Comparison of ENCODE assay signal across 29 cellular contexts in genomic region chr18:26459340-26459739, GRCh38.
DNase-seq lines count a peak whose midpoint lies in the region; ATAC-seq, FAIRE-seq and TF ChIP-seq lines count a peak whose summit lies in the region.
"Had no signal": no experiment of that assay in that cellular context is flagged by ENCODE, and none has a peak within 500 bp of the region (broad histone marks: within the 10 kb centered on the region; RNA-seq: fewer than 3 reads in every experiment).

No MANE protein-coding gene starts in this region.

- H3K27me3 Mint-ChIP-seq in natural killer cell treated with Interleukin-12 subunit alpha and Interleukin-12 subunit beta and Interleukin-15 and Interleukin-18, amount 100 ng/mL, for 72 hours = no peaks in the 10 kb centered on the region
- H3K27me3 Mint-ChIP-seq in natural killer cell (ENCODE audit: low read depth in 2 of 2) (no peaks in the 10 kb centered on the region), astrocyte (ENCODE audit: low read depth, unreplicated experiment) (no peaks in the 10 kb centered on the region), osteocyte (ENCODE audit: unreplicated experiment) (no peaks in the 10 kb centered on the region)
- H3K27me3 Mint-ChIP-seq: activated CD4-positive, alpha-beta memory T cell treated with anti-CD3 and anti-CD28 coated beads for 36 hours; activated naive CD4-positive, alpha-beta T cell treated with anti-CD3 and anti-CD28 coated beads, Interleukin-2, amount 10 ng/mL, durations not matched to agents 7 days and 5 days; naive thymus-derived CD4-positive, alpha-beta T cell had no signal

- no peaks in the 10 kb centered on the region for H3K36me3 Mint-ChIP-seq in natural killer cell treated with Interleukin-12 subunit alpha and Interleukin-12 subunit beta and Interleukin-15 and Interleukin-18, amount 100 ng/mL, for 72 hours
- peaks cover 3% of the 10 kb centered on the region for H3K36me3 Mint-ChIP-seq in natural killer cell
- H3K36me3 Mint-ChIP-seq in astrocyte (ENCODE audit: low read depth, unreplicated experiment) = peaks cover 23% of the 10 kb centered on the region
- H3K36me3 Mint-ChIP-seq in osteocyte (ENCODE audit: unreplicated experiment) = peaks cover 55% of the 10 kb centered on the region
- H3K36me3 Mint-ChIP-seq: activated naive CD4-positive, alpha-beta T cell treated with anti-CD3 and anti-CD28 coated beads, Interleukin-2, amount 10 ng/mL, durations not matched to agents 7 days and 5 days had no signal

- peaks cover 11 to 13% of the 10 kb centered on the region in 2 donors for H3K4me1 Mint-ChIP-seq in natural killer cell treated with Interleukin-12 subunit alpha and Interleukin-12 subunit beta and Interleukin-15 and Interleukin-18, amount 100 ng/mL, for 72 hours (ENCODE audit: low read depth in 2 of 2)
- H3K4me1 Mint-ChIP-seq in natural killer cell = peaks cover 8 to 9% of the 10 kb centered on the region in 2 donors
- H3K4me1 Mint-ChIP-seq in astrocyte (ENCODE audit: low read depth, unreplicated experiment) = peaks cover 21% of the 10 kb centered on the region
- H3K4me1 Mint-ChIP-seq in osteocyte (ENCODE audit: unreplicated experiment) = no peaks in the 10 kb centered on the region
- H3K4me1 Mint-ChIP-seq: activated naive CD4-positive, alpha-beta T cell treated with anti-CD3 and anti-CD28 coated beads, Interleukin-2, amount 10 ng/mL, durations not matched to agents 7 days and 5 days had no signal

- no peak for ATAC-seq in natural killer cell treated with Interleukin-12 subunit alpha and Interleukin-12 subunit beta and Interleukin-15 and Interleukin-18, amount 100 ng/mL, for 72 hours
- no peak for ATAC-seq in natural killer cell
- ATAC-seq in GM21825 (IDR thresholded peaks at IDR 0.05; ENCODE audit: unreplicated experiment) = no peak
- ATAC-seq: activated CD4-positive, CD25-positive, alpha-beta regulatory T cell treated with anti-CD3 and anti-CD28 coated beads, Interleukin-2, amount 50 U/mL, for 24 hours had no signal

- H3K4me3 ChIP-seq in astrocyte (ENCODE audit: insufficient read depth, low read depth, low read length) = no peak overlapping the region
- H3K4me3 ChIP-seq in esophagus muscularis mucosa = no peak overlapping the region
- H3K4me3 ChIP-seq in Karpas-422 (ENCODE audit: low read length) = no peak overlapping the region
- no peak overlapping the region for H3K4me3 ChIP-seq in HAP-1
- H3K4me3 ChIP-seq: coronary artery, hepatocyte, Peyer's patch, SK-N-MC had no signal

- H3K27me3 ChIP-seq in astrocyte (ENCODE audit: insufficient read depth, low read length) (no peaks in the 10 kb centered on the region), esophagus muscularis mucosa (no peaks in the 10 kb centered on the region), Karpas-422 (ENCODE audit: low read length) (no peaks in the 10 kb centered on the region), HAP-1 (ENCODE audit: low read depth) (no peaks in the 10 kb centered on the region)
- H3K27me3 ChIP-seq: BE2C, hepatocyte, Peyer's patch had no signal

- intact Hi-C loops in natural killer cell (cut with micrococcal nuclease) = no loop called here
- intact Hi-C loops in esophagus muscularis mucosa (cut with DNase I) = no loop called here

- WGBS in esophagus muscularis mucosa = 100% methylated on average over 5 of the region's 12 CpGs

- H3K79me2 ChIP-seq in astrocyte (ENCODE audit: insufficient read depth, low read length) = no peaks in the 10 kb centered on the region
- H3K79me2 ChIP-seq in Karpas-422 (ENCODE audit: low read length) = no peaks in the 10 kb centered on the region
- H3K79me2 ChIP-seq: hepatocyte had no signal

- no peaks in the 10 kb centered on the region for H3K9me2 ChIP-seq in Karpas-422 (replicated peaks; ENCODE audit: insufficient read depth, low read length)

- H3K9me3 ChIP-seq in astrocyte (ENCODE audit: insufficient read depth, low read depth, low read length) (no peaks in the 10 kb centered on the region), esophagus muscularis mucosa (no peaks in the 10 kb centered on the region), Karpas-422 (ENCODE audit: low read length) (no peaks in the 10 kb centered on the region), HAP-1 (no peaks in the 10 kb centered on the region)
- H3K9me3 ChIP-seq: BE2C, Peyer's patch had no signal

- in situ Hi-C loops in HAP-1 (cut with MboI; ENCODE audit: low sequenced_read_pairs) = no loop called here

- peak overlapping the region; percentile 40 for H3K27ac ChIP-seq in astrocyte (ENCODE audit: low read depth, low read length)
- no peak overlapping the region for H3K27ac ChIP-seq in esophagus muscularis mucosa (replicated peaks in 1 of 4)
- no peak overlapping the region for H3K27ac ChIP-seq in Karpas-422 (ENCODE audit: low read length)
- H3K27ac ChIP-seq: coronary artery, hepatocyte, HL-60, Peyer's patch, SK-N-MC had no signal

- H3K9ac ChIP-seq in astrocyte (ENCODE audit: low read length) (no peak overlapping the region), Karpas-422 (ENCODE audit: low read length) (no peak overlapping the region)

- H2AFZ ChIP-seq in astrocyte (ENCODE audit: low read depth, low read length) (no peak overlapping the region), Karpas-422 (ENCODE audit: low read length) (no peak overlapping the region)
- H2AFZ ChIP-seq: hepatocyte had no signal

- peak overlapping the region; percentile 6 to 33 for H3K27ac Mint-ChIP-seq in natural killer cell treated with Interleukin-12 subunit alpha and Interleukin-12 subunit beta and Interleukin-15 and Interleukin-18, amount 100 ng/mL, for 72 hours
- H3K27ac Mint-ChIP-seq in natural killer cell (no peak overlapping the region), astrocyte (ENCODE audit: unreplicated experiment) (peak overlapping the region; percentile 81), osteocyte (ENCODE audit: unreplicated experiment) (no peak overlapping the region)
- H3K27ac Mint-ChIP-seq: activated CD4-positive, alpha-beta memory T cell treated with anti-CD3 and anti-CD28 coated beads for 36 hours; activated naive CD4-positive, alpha-beta T cell treated with anti-CD3 and anti-CD28 coated beads, Interleukin-2, amount 10 ng/mL, durations not matched to agents 7 days and 5 days; naive thymus-derived CD4-positive, alpha-beta T cell had no signal

- no peaks in the 10 kb centered on the region for H3K9me3 Mint-ChIP-seq in natural killer cell treated with Interleukin-12 subunit alpha and Interleukin-12 subunit beta and Interleukin-15 and Interleukin-18, amount 100 ng/mL, for 72 hours
- H3K9me3 Mint-ChIP-seq in natural killer cell (no peaks in the 10 kb centered on the region), astrocyte (ENCODE audit: unreplicated experiment) (no peaks in the 10 kb centered on the region), osteocyte (ENCODE audit: unreplicated experiment) (no peaks in the 10 kb centered on the region)
- H3K9me3 Mint-ChIP-seq: activated CD4-positive, alpha-beta memory T cell treated with anti-CD3 and anti-CD28 coated beads for 36 hours; activated naive CD4-positive, alpha-beta T cell treated with anti-CD3 and anti-CD28 coated beads, Interleukin-2, amount 10 ng/mL, durations not matched to agents 7 days and 5 days; mesothelial cell of epicardium; naive thymus-derived CD4-positive, alpha-beta T cell had no signal

- no peak for TF ChIP-seq POLR2A in esophagus muscularis mucosa (IDR thresholded peaks at IDR 0.05; ENCODE audit: low read depth)

- H3K36me3 ChIP-seq in astrocyte (ENCODE audit: insufficient read depth, low read length) (peaks cover 7% of the 10 kb centered on the region), esophagus muscularis mucosa (peaks cover 0 to 33% (median 19%) of the 10 kb centered on the region in 4 donors), Karpas-422 (ENCODE audit: insufficient read depth, low read length) (no peaks in the 10 kb centered on the region), HAP-1 (replicated peaks) (peaks cover 4% of the 10 kb centered on the region; the same call in 1 of the 2 replicates)
- H3K36me3 ChIP-seq: BE2C, Peyer's patch had no signal

- TF ChIP-seq CTCF in natural killer cell (IDR thresholded peaks at IDR 0.05) (no peak), astrocyte (IDR thresholded peaks at IDR 0.05; ENCODE audit: insufficient read depth, low read depth, low read length) (no peak), esophagus muscularis mucosa (IDR thresholded peaks at IDR 0.05) (no peak), osteocyte (IDR thresholded peaks at IDR 0.05) (no peak)

- TF ChIP-seq EP300 in esophagus muscularis mucosa (IDR thresholded peaks at IDR 0.05) = no peak

- H3K4me1 ChIP-seq in astrocyte (ENCODE audit: insufficient read depth, low read length) (peaks cover 26% of the 10 kb centered on the region), esophagus muscularis mucosa (peaks cover 0 to 12% (median 0%) of the 10 kb centered on the region in 4 donors), Karpas-422 (ENCODE audit: low read length) (peaks cover 8% of the 10 kb centered on the region; the same call in 1 of the 2 replicates), HAP-1 (peaks cover 31% of the 10 kb centered on the region)
- H3K4me1 ChIP-seq: BE2C, Peyer's patch had no signal

- DNase-seq in natural killer cell treated with Interleukin-12 subunit alpha and Interleukin-12 subunit beta and Interleukin-15 and Interleukin-18, amount 100 ng/mL, for 72 hours (ENCODE audit: low spot score) = no peak
- DNase-seq in natural killer cell (no peak), astrocyte (ENCODE audit: low read depth) (no peak), esophagus muscularis mucosa (ENCODE audit: extremely low spot score) (peak; percentile 88), Karpas-422 (no peak), HAP-1 (ENCODE audit: low spot score in 2 of 2) (no peak), osteocyte (ENCODE audit: extremely low spot score, unreplicated experiment) (no peak)
- DNase-seq: ACHN; activated CD4-positive, alpha-beta memory T cell treated with anti-CD3 and anti-CD28 coated beads for 36 hours; activated CD8-positive, alpha-beta memory T cell treated with anti-CD3 and anti-CD28 coated beads, Interleukin-2, amount 50 U/mL, for 4 hours; activated naive CD4-positive, alpha-beta T cell treated with anti-CD3 and anti-CD28 coated beads, Interleukin-2, amount 10 ng/mL, durations not matched to agents 7 days and 5 days; BE2C; naive thymus-derived CD4-positive, alpha-beta T cell; NCI-H187 treated with DMSO at 0.1 percent for 48 hours; NCI-H524 treated with DMSO at 0.1 percent for 48 hours; Peyer's patch; small intestine; stimulated activated CD4-positive, alpha-beta T cell treated with anti-CD3 and anti-CD28 coated beads, Interleukin-1b, Interleukin-23, amount 100 ng/mL, for 48 hours; trophoblast cell had no signal

- H3K4me3 Mint-ChIP-seq in natural killer cell treated with Interleukin-12 subunit alpha and Interleukin-12 subunit beta and Interleukin-15 and Interleukin-18, amount 100 ng/mL, for 72 hours = peak overlapping the region; percentile 54
- no peak overlapping the region for H3K4me3 Mint-ChIP-seq in natural killer cell
- H3K4me3 Mint-ChIP-seq in astrocyte (ENCODE audit: unreplicated experiment) = no peak overlapping the region
- no peak overlapping the region for H3K4me3 Mint-ChIP-seq in osteocyte (ENCODE audit: unreplicated experiment)
- H3K4me3 Mint-ChIP-seq: activated CD4-positive, alpha-beta memory T cell treated with anti-CD3 and anti-CD28 coated beads for 36 hours; activated naive CD4-positive, alpha-beta T cell treated with anti-CD3 and anti-CD28 coated beads, Interleukin-2, amount 10 ng/mL, durations not matched to agents 7 days and 5 days; mesothelial cell of epicardium; naive thymus-derived CD4-positive, alpha-beta T cell had no signal

- H3K4me2 ChIP-seq in astrocyte (ENCODE audit: low read length) (no peak overlapping the region), Karpas-422 (ENCODE audit: low read depth, low read length, poor library complexity, severe bottlenecking) (no peak overlapping the region)
- H3K4me2 ChIP-seq: hepatocyte had no signal

- no peak for FAIRE-seq in astrocyte (lab: Jason Lieb, UNC)
- FAIRE-seq: frontal cortex, G401.6, small intestine, TTC549 had no signal

- H4K20me1 ChIP-seq in astrocyte (ENCODE audit: insufficient read depth, low read length) = no peaks in the 10 kb centered on the region
- H4K20me1 ChIP-seq in Karpas-422 (ENCODE audit: insufficient read depth, low read depth, low read length) = no peaks in the 10 kb centered on the region

Comparison
In these comparisons a context has a peak if more than half of its experiments do, and no peak if none do; other contexts are left out.
1. H3K27ac Mint-ChIP-seq: peak in natural killer cell treated with Interleukin-12 subunit alpha and Interleukin-12 subunit beta and Interleukin-15 and Interleukin-18, amount 100 ng/mL, for 72 hours (2 of 2) and astrocyte (single experiment); none in natural killer cell (0 of 2) and osteocyte (single experiment).